ENCODE assay signal across 25 cellular contexts in the genomic region with DNA sequence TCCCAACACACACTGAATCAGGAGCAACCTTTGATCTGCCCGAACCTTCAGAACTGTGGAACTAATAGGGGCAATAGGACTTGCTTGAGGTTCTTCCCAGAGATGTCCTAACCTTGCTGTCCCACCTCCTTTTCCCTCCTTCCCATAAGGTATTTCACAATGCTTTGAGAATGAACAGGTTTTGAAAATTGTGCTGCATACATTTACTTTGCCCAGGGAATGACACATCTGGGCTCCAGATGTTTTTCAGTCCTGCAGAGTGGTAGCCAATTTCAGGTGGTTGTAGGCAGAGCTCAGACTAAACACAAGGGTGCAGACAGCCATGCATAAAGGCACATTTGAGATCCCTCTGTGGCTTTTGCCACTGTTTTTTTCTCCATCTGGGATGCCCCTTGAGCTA.
"Had no signal": no experiment of that assay in that cellular context is flagged by ENCODE, and none has a peak within 500 bp of the region (broad histone marks: within the 10 kb centered on the region; RNA-seq: fewer than 3 reads in every experiment).

No MANE protein-coding gene starts in this region.

- H3K36me3 ChIP-seq: adrenal gland, left lung, stomach, suprapubic skin, transverse colon, uterus, WERI-Rb-1 had no signal

- FAIRE-seq: bronchial epithelial cell, TTC549 had no signal

- H3K4me3 ChIP-seq: adrenal gland, left lung, smooth muscle cell, stomach, suprapubic skin, transverse colon, uterus had no signal

- H3K4me1 ChIP-seq: adrenal gland, left lung, stomach, transverse colon, uterus had no signal

- H3K27ac ChIP-seq: adrenal gland, left lung, stomach, suprapubic skin, transverse colon, uterus, WERI-Rb-1 had no signal

- DNase-seq: activated CD4-positive, alpha-beta T cell treated with anti-CD3 and anti-CD28 coated beads, Interleukin-2, amount 50 U/mL, for 1 hour; activated CD4-positive, CD25-positive, alpha-beta regulatory T cell treated with anti-CD3 and anti-CD28 coated beads, Interleukin-2, amount 50 U/mL, for 72 hours; activated CD8-positive, alpha-beta T cell treated with anti-CD3 and anti-CD28 coated beads, Interleukin-2, amount 10 ng/mL, durations not matched to agents 7 days and 5 days; adrenal gland; cortex of kidney; erythroblast; foreskin melanocyte; hippocampal formation; kidney glomerular epithelial cell; left lung; naive thymus-derived CD4-positive, alpha-beta T cell; occipital lobe; stimulated activated CD4-positive, alpha-beta T cell treated with anti-CD3 and anti-CD28 coated beads, Interleukin-15, amount 100 ng/mL, for 24 hours; stomach; T-cell; transverse colon; uterus; WERI-Rb-1 had no signal

- H3K9me3 ChIP-seq: adrenal gland, left lung, stomach, suprapubic skin, transverse colon, uterus had no signal

- ATAC-seq: activated CD8-positive, alpha-beta T cell treated with anti-CD3 and anti-CD28 coated beads, Interleukin-2, amount 10 ng/mL, durations not matched to agents 7 days and 5 days; activated naive CD4-positive, alpha-beta T cell treated with anti-CD3 and anti-CD28 coated beads, Interleukin-2, amount 50 U/mL, for 72 hours; left lung; naive thymus-derived CD4-positive, alpha-beta T cell; sciatic nerve; stimulated activated memory B cell treated with anti-CD40 and anti-IgM and Interleukin-4, amounts not matched to agents 10 μg/mL and 1 μg/mL and 100 μg/mL, for 72 hours; T-cell had no signal

- H3K27me3 ChIP-seq: adrenal gland, left lung, suprapubic skin, transverse colon, uterus had no signal
